Comparison of ENCODE assay signal across 9 cellular contexts in genomic region chr22:17035976-17036841, GRCh38. TPM values are rescaled to one million over a fixed set of nuclear protein-coding genes. Genes with fewer than 3 reads are reported as not detected.
DNase-seq lines count a peak whose midpoint lies in the region; TF ChIP-seq lines count a peak whose summit lies in the region.
"Not testable (repeated sequence)": the region's sequence is repeated elsewhere in the genome, so short reads cannot be mapped to it uniquely, and the experiment has no call there.
"Had no signal": no experiment of that assay in that cellular context is flagged by ENCODE, and none has a peak within 500 bp of the region (broad histone marks: within the 10 kb centered on the region; RNA-seq: fewer than 3 reads in every experiment).

No MANE protein-coding gene starts in this region.

- H3K4me1 Mint-ChIP-seq in T-helper 2 cell treated with Interferon-gamma antibody and Interleukin-4, amounts not matched to agents 5 μg/mL and 100 μg/mL, for 36 hours (ENCODE audit: low read depth), result not testable (repeated sequence)

- not testable (repeated sequence) for H3K9me2 ChIP-seq in GM23248 (ENCODE audit: insufficient read depth)

- H3F3A ChIP-seq in GM23248 (ENCODE audit: insufficient read depth), result not testable (repeated sequence)

- peak overlapping the region; percentile 53 for H3K4me3 ChIP-seq in GM23248
- peak overlapping the region; percentile 31 to 47 for H3K4me3 ChIP-seq in right atrium auricular region
- H3K4me3 ChIP-seq in parathyroid adenoma (ENCODE audit: low read depth, low read length), result peak overlapping the region; percentile 34
- H3K4me3 ChIP-seq in tibial artery, result peak overlapping the region; percentile 26 to 35

- peaks cover 32% of the 10 kb centered on the region for H3K79me2 ChIP-seq in GM23248 (ENCODE audit: insufficient read depth)
- H3K79me2 ChIP-seq in parathyroid adenoma, result not testable (repeated sequence)

- H4K20me1 ChIP-seq in GM23248 (ENCODE audit: insufficient read depth), result not testable (repeated sequence)

- peak overlapping the region; percentile 86 for H3K9ac ChIP-seq in GM23248
- not testable (repeated sequence) for H3K9ac ChIP-seq in parathyroid adenoma

- H3K4me2 ChIP-seq in GM23248 (ENCODE audit: unreplicated experiment), result not testable (repeated sequence)
- H3K4me2 ChIP-seq in parathyroid adenoma (ENCODE audit: low read length), result peak overlapping the region; percentile 73

- not testable (repeated sequence) for H3K9me3 Mint-ChIP-seq in T-helper 2 cell treated with Interferon-gamma antibody and Interleukin-4, amounts not matched to agents 5 μg/mL and 100 μg/mL, for 36 hours

- not testable (repeated sequence) for H3K36me3 ChIP-seq in GM23248 (ENCODE audit: low read depth); right atrium auricular region; parathyroid adenoma (ENCODE audit: control insufficient read depth, insufficient read depth, low read length); tibial artery

- H3K4me3 Mint-ChIP-seq in T-helper 2 cell treated with Interferon-gamma antibody and Interleukin-4, amounts not matched to agents 5 μg/mL and 100 μg/mL, for 36 hours, result peak overlapping the region; percentile 38

- peaks cover 20% of the 10 kb centered on the region for H3K27me3 Mint-ChIP-seq in T-helper 2 cell treated with Interferon-gamma antibody and Interleukin-4, amounts not matched to agents 5 μg/mL and 100 μg/mL, for 36 hours (ENCODE audit: low read depth)

- peak overlapping the region; percentile 41 for H3K27ac Mint-ChIP-seq in T-helper 2 cell treated with Interferon-gamma antibody and Interleukin-4, amounts not matched to agents 5 μg/mL and 100 μg/mL, for 36 hours

- not testable (repeated sequence) for TF ChIP-seq CTCF in right atrium auricular region (IDR thresholded peaks at IDR 0.05); parathyroid adenoma (IDR thresholded peaks at IDR 0.05); tibial artery (IDR thresholded peaks at IDR 0.05)

- not testable (repeated sequence) for H3K36me3 Mint-ChIP-seq in T-helper 2 cell treated with Interferon-gamma antibody and Interleukin-4, amounts not matched to agents 5 μg/mL and 100 μg/mL, for 36 hours (ENCODE audit: low read depth)

- in situ Hi-C loops in G401 (cut with HindIII; ENCODE audit: low sequenced_read_pairs); GM23248 (cut with MboI): not testable (repeated sequence)

- H3K27me3 ChIP-seq in GM23248 (replicated peaks; ENCODE audit: insufficient read depth); right atrium auricular region; parathyroid adenoma (ENCODE audit: control insufficient read depth, insufficient read depth, low read length): not testable (repeated sequence)
- H3K27me3 ChIP-seq in tibial artery, result peaks cover 0 to 25% of the 10 kb centered on the region in 2 donors

- DNase-seq in G401 (ENCODE audit: low spot score), result peak; percentile 68
- DNase-seq in GM23248, result peak; percentile 47
- DNase-seq in HK-2 (ENCODE audit: unreplicated experiment), result peak; percentile 35
- not testable (repeated sequence) for DNase-seq in T-helper 2 cell treated with Interferon-gamma antibody and Interleukin-4, amounts not matched to agents 5 μg/mL and 100 μg/mL, for 36 hours (ENCODE audit: low spot score); right atrium auricular region (ENCODE audit: low spot score); tibial artery
- peak in 33 of 61 donors; percentile 16 to 65 (median 31) for DNase-seq in caudate nucleus (lab: John Stamatoyannopoulos, UW)

- H2AFZ ChIP-seq in GM23248 (peak overlapping the region; percentile 39), parathyroid adenoma (peak overlapping the region; percentile 83)

- H3K27ac ChIP-seq in GM23248, tibial artery: not testable (repeated sequence)
- H3K27ac ChIP-seq in caudate nucleus (ENCODE audit: low read depth, low read length) (peak overlapping the region; percentile 52), right atrium auricular region (peak overlapping the region in 1 of 2 donors; percentile 51), parathyroid adenoma (peak overlapping the region; percentile 70)

- H3K9me3 ChIP-seq in GM23248 (ENCODE audit: low read depth); right atrium auricular region; parathyroid adenoma (ENCODE audit: control insufficient read depth, low read length); tibial artery: not testable (repeated sequence)

- H3K4me1 ChIP-seq in GM23248 (ENCODE audit: insufficient read depth); parathyroid adenoma; tibial artery: not testable (repeated sequence)
- H3K4me1 ChIP-seq in right atrium auricular region, result peaks cover 0 to 11% of the 10 kb centered on the region in 2 donors

- WGBS in GM23248 (ENCODE audit: low coverage in 1 of 2, low lambda C conversion rate in 2 of 2, missing lambda C conversion rate in 2 of 2), 2 experiments, result 7 to 14% methylated on average over 44 to 53 of the region's 56 CpGs

- intact Hi-C loops in tibial artery (cut with DNase I; ENCODE audit: low total_unique reads), result not testable (repeated sequence)

RNA-seq across cellular contexts. Expression of gene GAB4, which starts 28.2 kb away (rescaled TPM):
- not detected in 2 replicates for total RNA-seq in G401 (2014; rRNA removed; shearing (Covaris generic))
- not detected in 2 replicates for total RNA-seq in GM23248 (2014; rRNA removed; shearing (Covaris generic))
- polyA plus RNA-seq in GM23248 (2016; fragmentation: Nextera tagmentation; extraction: Ambion mirVana), result not detected in 2 replicates
- not detected for total RNA-seq in right atrium auricular region
- total RNA-seq: chondrocyte had no signal

RNA-seq across cellular contexts. Expression of gene IL17RA, which starts 48.6 kb away (rescaled TPM):
- 7.3 TPM in 2 replicates for total RNA-seq in G401 (2014; rRNA removed; shearing (Covaris generic))
- total RNA-seq in GM23248 (2014; rRNA removed; shearing (Covaris generic)), result 18.3 and 31.6 TPM in 2 replicates
- 13.9 and 15.2 TPM in 2 replicates for polyA plus RNA-seq in GM23248 (2016; fragmentation: Nextera tagmentation; extraction: Ambion mirVana)
- 10 to 100 TPM in 1 of 2 donors, 1 to 10 TPM in 1; 7.9 to 12.2 TPM for total RNA-seq in right atrium auricular region
